Comparison of ENCODE assay signal across 29 cellular contexts in genomic region chrX:93985621-93986020, GRCh38.
DNase-seq lines count a peak whose midpoint lies in the region; ATAC-seq and TF ChIP-seq lines count a peak whose summit lies in the region.
"Had no signal": no experiment of that assay in that cellular context is flagged by ENCODE, and none has a peak within 500 bp of the region (broad histone marks: within the 10 kb centered on the region; RNA-seq: fewer than 3 reads in every experiment).

No MANE protein-coding gene starts in this region.

- no peaks in the 10 kb centered on the region for H3K36me3 Mint-ChIP-seq in glutamatergic neuron (ENCODE audit: unreplicated experiment)
- H3K36me3 Mint-ChIP-seq: activated naive CD4-positive, alpha-beta T cell treated with anti-CD3 and anti-CD28 coated beads, Interleukin-2, amount 50 U/mL, for 24 hours; immature natural killer cell; memory B cell; neural progenitor cell had no signal

- 78 to 94% methylated on average over 1 of the region's 1 CpG for WGBS in thyroid gland, 2 donors

- ATAC-seq in RWPE2 (ENCODE audit: low read depth) (0 out of 3 replicates have a peak, but pooled peaks have one; percentile 27), sciatic nerve (no peak), GM18870 (IDR thresholded peaks at IDR 0.05; ENCODE audit: unreplicated experiment) (no peak)
- ATAC-seq: activated CD8-positive, alpha-beta T cell treated with anti-CD3 and anti-CD28 coated beads for 36 hours; left lobe of liver; T-helper 17 cell had no signal

- H3K27me3 Mint-ChIP-seq in glutamatergic neuron (ENCODE audit: unreplicated experiment), result no peaks in the 10 kb centered on the region
- H3K27me3 Mint-ChIP-seq: activated CD8-positive, alpha-beta T cell treated with anti-CD3 and anti-CD28 coated beads for 36 hours; activated naive CD4-positive, alpha-beta T cell treated with anti-CD3 and anti-CD28 coated beads, Interleukin-2, amount 50 U/mL, for 24 hours; memory B cell; T-helper 17 cell had no signal

- peak overlapping the region; percentile 44 for H3K27ac Mint-ChIP-seq in glutamatergic neuron (ENCODE audit: unreplicated experiment)
- H3K27ac Mint-ChIP-seq: activated CD8-positive, alpha-beta T cell treated with anti-CD3 and anti-CD28 coated beads for 36 hours; activated naive CD4-positive, alpha-beta T cell treated with anti-CD3 and anti-CD28 coated beads, Interleukin-2, amount 50 U/mL, for 24 hours; activated T-helper 2 cell treated with anti-CD3 and anti-CD28 coated beads, Interferon-gamma antibody, Interleukin-2, Interleukin-4, amounts not matched to agents 10 μg/mL and 5 μg/mL and 100 μg/mL, durations not matched to agents 14 hours and 24 hours and 36 hours; immature natural killer cell; memory B cell; neural progenitor cell; T-helper 17 cell had no signal

- TF ChIP-seq POLR2A in NB4 (IDR thresholded peaks at IDR 0.05; ENCODE audit: extremely low read depth, insufficient read length) (no peak), thyroid gland (IDR thresholded peaks at IDR 0.05) (no peak)

- TF ChIP-seq CTCF in NB4 (IDR thresholded peaks at IDR 0.05; ENCODE audit: low read depth, low read length) (no peak), RWPE2 (IDR thresholded peaks at IDR 0.05; ENCODE audit: poor library complexity, severe bottlenecking) (no peak), glutamatergic neuron (IDR thresholded peaks at IDR 0.05; ENCODE audit: partially characterized antibody, unreplicated experiment) (no peak), thyroid gland (IDR thresholded peaks at IDR 0.05) (no peak)

- peaks cover 7% of the 10 kb centered on the region for H3K4me1 Mint-ChIP-seq in glutamatergic neuron (ENCODE audit: low read depth, unreplicated experiment)
- H3K4me1 Mint-ChIP-seq: activated naive CD4-positive, alpha-beta T cell treated with anti-CD3 and anti-CD28 coated beads, Interleukin-2, amount 50 U/mL, for 24 hours; immature natural killer cell; memory B cell; neural progenitor cell; T-helper 17 cell had no signal

- DNase-seq in Caki2 (ENCODE audit: low read depth) (peak; percentile 63), NB4 (ENCODE audit: low read depth) (peak; percentile 6), RWPE2 (ENCODE audit: low spot score) (no peak), glutamatergic neuron (no peak), sciatic nerve (ENCODE audit: low spot score) (no peak), thyroid gland (no peak), cerebellar nuclear complex (lab: John Stamatoyannopoulos, UW) (no peak)
- DNase-seq: activated CD4-positive, alpha-beta T cell treated with anti-CD3 and anti-CD28 coated beads for 1 hour; activated CD8-positive, alpha-beta T cell treated with anti-CD3 and anti-CD28 coated beads for 36 hours; amygdala; Calu3; hypothalamus; immature natural killer cell; NCI-H1105 treated with DMSO at 0.1 percent for 48 hours; NCI-H2029; NCI-H345; Right ventricle myocardium superior; stimulated activated naive CD4-positive, alpha-beta T cell; T-helper 17 cell; upper lobe of left lung had no signal

- intact Hi-C loops in sciatic nerve (cut with DNase I), result no loop called here
- intact Hi-C loops in thyroid gland (cut with DNase I), result no loop called here

- H3K9me3 Mint-ChIP-seq in glutamatergic neuron (ENCODE audit: unreplicated experiment), result peaks cover 3% of the 10 kb centered on the region
- H3K9me3 Mint-ChIP-seq: activated CD8-positive, alpha-beta T cell treated with anti-CD3 and anti-CD28 coated beads for 36 hours; activated naive CD4-positive, alpha-beta T cell treated with anti-CD3 and anti-CD28 coated beads, Interleukin-2, amount 50 U/mL, for 24 hours had no signal

- H3K27me3 ChIP-seq in RWPE2 (ENCODE audit: insufficient read depth, poor library complexity, severe bottlenecking), result no peaks in the 10 kb centered on the region
- H3K27me3 ChIP-seq in thyroid gland, result no peaks in the 10 kb centered on the region
- H3K27me3 ChIP-seq: neural progenitor cell, right atrium auricular region, upper lobe of left lung had no signal

- H3K4me3 Mint-ChIP-seq in glutamatergic neuron (ENCODE audit: unreplicated experiment), result peak overlapping the region; percentile 7
- H3K4me3 Mint-ChIP-seq: activated CD8-positive, alpha-beta T cell treated with anti-CD3 and anti-CD28 coated beads for 36 hours; activated naive CD4-positive, alpha-beta T cell treated with anti-CD3 and anti-CD28 coated beads, Interleukin-2, amount 50 U/mL, for 24 hours; immature natural killer cell; memory B cell; neural progenitor cell; T-helper 17 cell had no signal

- H3K36me3 ChIP-seq in RWPE2 (ENCODE audit: low read depth), result no peaks in the 10 kb centered on the region
- no peaks in the 10 kb centered on the region for H3K36me3 ChIP-seq in thyroid gland
- H3K36me3 ChIP-seq: neural progenitor cell, right atrium auricular region, upper lobe of left lung had no signal

- in situ Hi-C loops in Caki2 (cut with HindIII; ENCODE audit: low pct_unique_long_range_greater_than_20kb, low sequenced_read_pairs), result no loop called here

- H3K4me1 ChIP-seq in RWPE2 (ENCODE audit: insufficient read depth, poor library complexity, severe bottlenecking), result no peaks in the 10 kb centered on the region
- no peaks in the 10 kb centered on the region for H3K4me1 ChIP-seq in thyroid gland
- H3K4me1 ChIP-seq: neural progenitor cell, parathyroid adenoma, right atrium auricular region, upper lobe of left lung had no signal

- H3K27ac ChIP-seq in RWPE2 (ENCODE audit: poor library complexity, severe bottlenecking), result no peak overlapping the region
- no peak overlapping the region for H3K27ac ChIP-seq in thyroid gland
- H3K27ac ChIP-seq: neural progenitor cell, parathyroid adenoma, right atrium auricular region, upper lobe of left lung had no signal

- H3K4me3 ChIP-seq in NB4 (ENCODE audit: low read depth, low read length) (no peak overlapping the region), RWPE2 (ENCODE audit: severe bottlenecking) (no peak overlapping the region), thyroid gland (replicated peaks in 1 of 3) (no peak overlapping the region)
- H3K4me3 ChIP-seq: neural progenitor cell, right atrium auricular region, smooth muscle cell, upper lobe of left lung had no signal

- H3K9me3 ChIP-seq in RWPE2 (ENCODE audit: severe bottlenecking) (no peaks in the 10 kb centered on the region), thyroid gland (no peaks in the 10 kb centered on the region)
- H3K9me3 ChIP-seq: upper lobe of left lung had no signal

Comparison
In these comparisons a context has a peak if more than half of its experiments do, and no peak if none do; other contexts are left out.
1. DNase-seq: peak in Caki2 (single experiment) and NB4 (single experiment); none in RWPE2 (single experiment), glutamatergic neuron (single experiment), sciatic nerve (single experiment), thyroid gland (0 of 2) and cerebellar nuclear complex (0 of 2).